Comparison of ENCODE assay signal across 8 cellular contexts in genomic region chr22:36028646-36029405, GRCh38. TPM values are rescaled to one million over a fixed set of nuclear protein-coding genes. Genes with fewer than 3 reads are reported as not detected.
DNase-seq lines count a peak whose midpoint lies in the region; ATAC-seq and TF ChIP-seq lines count a peak whose summit lies in the region.

A gene with protein sequence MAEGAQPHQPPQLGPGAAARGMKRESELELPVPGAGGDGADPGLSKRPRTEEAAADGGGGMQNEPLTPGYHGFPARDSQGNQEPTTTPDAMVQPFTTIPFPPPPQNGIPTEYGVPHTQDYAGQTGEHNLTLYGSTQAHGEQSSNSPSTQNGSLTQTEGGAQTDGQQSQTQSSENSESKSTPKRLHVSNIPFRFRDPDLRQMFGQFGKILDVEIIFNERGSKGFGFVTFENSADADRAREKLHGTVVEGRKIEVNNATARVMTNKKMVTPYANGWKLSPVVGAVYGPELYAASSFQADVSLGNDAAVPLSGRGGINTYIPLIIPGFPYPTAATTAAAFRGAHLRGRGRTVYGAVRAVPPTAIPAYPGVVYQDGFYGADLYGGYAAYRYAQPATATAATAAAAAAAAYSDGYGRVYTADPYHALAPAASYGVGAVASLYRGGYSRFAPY (minus strand): TSS chr22:36028824. CDS start chr22:36028425, 399 bp downstream.

- TF ChIP-seq POLR2A in Raji (IDR thresholded peaks at IDR 0.05; ENCODE audit: insufficient read depth, low read depth, low read length) = 0 out of 2 replicates have a peak, but pooled peaks have one; percentile 8

- DNase-seq in G401 (ENCODE audit: low spot score) = peak; percentile 92
- peak; percentile 91 for DNase-seq in M059J (ENCODE audit: low read depth)
- peak; percentile 52 for DNase-seq in activated gamma-delta T cell treated with Interleukin-2 at 50 U/mL for 16 hours
- peak; percentile 95 for DNase-seq in fibroblast of pulmonary artery (ENCODE audit: low read depth)
- DNase-seq in naive thymus-derived CD8-positive, alpha-beta T cell = peak; percentile 21 to 79 (median 52)
- DNase-seq in stimulated activated CD8-positive, alpha-beta memory T cell treated with anti-CD3 and anti-CD28 coated beads, Interleukin-7, amount 100 ng/mL, for 48 hours (ENCODE audit: extremely low read depth in 1 of 2, low read depth in 1 of 2) = peak; percentile 61 to 64

- in situ Hi-C loops in G401 (cut with HindIII; ENCODE audit: low sequenced_read_pairs) = no loop called here

- peaks cover 0 to 17% (median 0%) of the 10 kb centered on the region in 5 donors for H3K27me3 Mint-ChIP-seq in naive thymus-derived CD8-positive, alpha-beta T cell

- peaks cover 10 to 21% (median 20%) of the 10 kb centered on the region in 4 donors for H3K4me1 Mint-ChIP-seq in naive thymus-derived CD8-positive, alpha-beta T cell

- H3K36me3 Mint-ChIP-seq in naive thymus-derived CD8-positive, alpha-beta T cell = no peaks in the 10 kb centered on the region

- ATAC-seq in naive thymus-derived CD8-positive, alpha-beta T cell = peak; percentile 67 to 85
- ATAC-seq in GM19397 (IDR thresholded peaks at IDR 0.05; ENCODE audit: unreplicated experiment) = no peak

- H3K4me3 ChIP-seq in fibroblast of pulmonary artery (replicated peaks; ENCODE audit: low read depth, low read length) = peak within 1 kb of the TSS; percentile 93

- POLR2A ChIA-PET in naive thymus-derived CD8-positive, alpha-beta T cell (lab: Charles Lee) = no interaction called here

- no peak for TF ChIP-seq CTCF in fibroblast of pulmonary artery (IDR thresholded peaks at IDR 0.05; ENCODE audit: low read length, missing control alignments)

- peak within 1 kb of the TSS; percentile 25 to 92 (median 80) for H3K27ac Mint-ChIP-seq in naive thymus-derived CD8-positive, alpha-beta T cell

- H3K9me3 Mint-ChIP-seq in naive thymus-derived CD8-positive, alpha-beta T cell = no peaks in the 10 kb centered on the region

- peak within 1 kb of the TSS; percentile 75 to 95 (median 88) for H3K4me3 Mint-ChIP-seq in naive thymus-derived CD8-positive, alpha-beta T cell

RNA-seq across cellular contexts. Expression of the gene that starts here (rescaled TPM):
- total RNA-seq in G401 (2014; rRNA removed; shearing (Covaris generic)) = 40.8 and 62.2 TPM in 2 replicates
- 59.6 and 78.5 TPM in 2 replicates for total RNA-seq in M059J (2014; rRNA removed; shearing (Covaris generic))
- 1 to 10 TPM in 1 of 2 experiments, under 1 TPM in 1; 0.99 to 1.7 TPM for total RNA-seq in naive thymus-derived CD8-positive, alpha-beta T cell
- polyA plus RNA-seq in naive thymus-derived CD8-positive, alpha-beta T cell = under 1 TPM in 2 of 3 donors, not detected in 1; 0.15 to 0.70 TPM

Comparison
In these comparisons a context has a peak if more than half of its experiments do, and no peak if none do; other contexts are left out.
1. RNA of the gene that starts here (total RNA-seq): 59.6 to 78.5 TPM in M059J and 40.8 to 62.2 TPM in G401; 0.99 to 1.7 TPM in naive thymus-derived CD8-positive, alpha-beta T cell; every median in the first group is over 10 times any median in the second.
2. Peak in every context shown above with its lines, with median percentiles within 50 percentile points of each other: DNase-seq.